ENCODE assay signal across 33 cellular contexts in genomic region chr4:62881210-62881609, GRCh38.
"Had no signal": no experiment of that assay in that cellular context is flagged by ENCODE, and none has a peak within 500 bp of the region (broad histone marks: within the 10 kb centered on the region; RNA-seq: fewer than 3 reads in every experiment).

No MANE protein-coding gene starts in this region.

- H3K36me3 Mint-ChIP-seq: activated CD8-positive, alpha-beta memory T cell treated with anti-CD3 and anti-CD28 coated beads, Interleukin-2, amount 10 ng/mL, durations not matched to agents 7 days and 5 days; activated naive CD4-positive, alpha-beta T cell treated with anti-CD3 and anti-CD28 coated beads, Interleukin-2, amount 10 ng/mL, durations not matched to agents 7 days and 5 days; activated naive CD4-positive, alpha-beta T cell treated with anti-CD3 and anti-CD28 coated beads, Interleukin-2, amount 50 U/mL, for 24 hours; activated naive CD8-positive, alpha-beta T cell; activated naive CD8-positive, alpha-beta T cell treated with anti-CD3 and anti-CD28 coated beads, Interleukin-2, amount 10 ng/mL, durations not matched to agents 7 days and 5 days had no signal

- H3K27ac Mint-ChIP-seq: activated B cell treated with CpG ODN at 0.5 μM for 24 hours; activated CD4-positive, alpha-beta memory T cell treated with anti-CD3 and anti-CD28 coated beads, Interleukin-2, amount 10 ng/mL, durations not matched to agents 7 days and 5 days; activated CD4-positive, alpha-beta T cell treated with anti-CD3 and anti-CD28 coated beads, Interleukin-2, amount 10 ng/mL, durations not matched to agents 7 days and 5 days; activated CD8-positive, alpha-beta memory T cell treated with anti-CD3 and anti-CD28 coated beads, Interleukin-2, amount 10 ng/mL, durations not matched to agents 7 days and 5 days; activated CD8-positive, alpha-beta T cell treated with anti-CD3 and anti-CD28 coated beads, Interleukin-2, amount 10 ng/mL, durations not matched to agents 7 days and 5 days; activated naive CD4-positive, alpha-beta T cell treated with anti-CD3 and anti-CD28 coated beads, Interleukin-2, amount 10 ng/mL, durations not matched to agents 7 days and 5 days; activated naive CD4-positive, alpha-beta T cell treated with anti-CD3 and anti-CD28 coated beads, Interleukin-2, amount 50 U/mL, for 24 hours; activated naive CD8-positive, alpha-beta T cell; activated naive CD8-positive, alpha-beta T cell treated with anti-CD3 and anti-CD28 coated beads, Interleukin-2, amount 10 ng/mL, durations not matched to agents 7 days and 5 days; activated naive CD8-positive, alpha-beta T cell treated with anti-CD3 and anti-CD28 coated beads, Interleukin-2, amount 50 U/mL, for 24 hours; activated T-cell treated with anti-CD3 and anti-CD28 coated beads, Interleukin-2, amount 50 U/mL, for 24 hours; activated T-helper 2 cell treated with anti-CD3 and anti-CD28 coated beads, Interferon-gamma antibody, Interleukin-2, Interleukin-4, amounts not matched to agents 10 μg/mL and 5 μg/mL and 100 μg/mL, durations not matched to agents 14 hours and 24 hours and 36 hours; T-helper 1 cell treated with Interleukin-12 subunit alpha and Interleukin-12 subunit beta and Interleukin-4 antibody, amounts not matched to agents 30 μg/mL and 1 μg/mL, for 36 hours; T-helper 2 cell treated with Interferon-gamma antibody and Interleukin-4, amounts not matched to agents 5 μg/mL and 100 μg/mL, for 36 hours had no signal

- H3K4me3 Mint-ChIP-seq: activated B cell treated with CpG ODN at 0.5 μM for 24 hours; activated CD4-positive, alpha-beta memory T cell treated with anti-CD3 and anti-CD28 coated beads, Interleukin-2, amount 10 ng/mL, durations not matched to agents 7 days and 5 days; activated CD4-positive, alpha-beta T cell treated with anti-CD3 and anti-CD28 coated beads, Interleukin-2, amount 10 ng/mL, durations not matched to agents 7 days and 5 days; activated CD8-positive, alpha-beta memory T cell treated with anti-CD3 and anti-CD28 coated beads, Interleukin-2, amount 10 ng/mL, durations not matched to agents 7 days and 5 days; activated CD8-positive, alpha-beta T cell treated with anti-CD3 and anti-CD28 coated beads, Interleukin-2, amount 10 ng/mL, durations not matched to agents 7 days and 5 days; activated naive CD4-positive, alpha-beta T cell treated with anti-CD3 and anti-CD28 coated beads, Interleukin-2, amount 10 ng/mL, durations not matched to agents 7 days and 5 days; activated naive CD4-positive, alpha-beta T cell treated with anti-CD3 and anti-CD28 coated beads, Interleukin-2, amount 50 U/mL, for 24 hours; activated naive CD8-positive, alpha-beta T cell; activated naive CD8-positive, alpha-beta T cell treated with anti-CD3 and anti-CD28 coated beads, Interleukin-2, amount 10 ng/mL, durations not matched to agents 7 days and 5 days; activated naive CD8-positive, alpha-beta T cell treated with anti-CD3 and anti-CD28 coated beads, Interleukin-2, amount 50 U/mL, for 24 hours; activated T-cell treated with anti-CD3 and anti-CD28 coated beads, Interleukin-2, amount 50 U/mL, for 24 hours; T-helper 1 cell treated with Interleukin-12 subunit alpha and Interleukin-12 subunit beta and Interleukin-4 antibody, amounts not matched to agents 30 μg/mL and 1 μg/mL, for 36 hours; T-helper 2 cell treated with Interferon-gamma antibody and Interleukin-4, amounts not matched to agents 5 μg/mL and 100 μg/mL, for 36 hours had no signal

- H3K4me1 Mint-ChIP-seq: activated B cell treated with CpG ODN at 0.5 μM for 24 hours; activated CD4-positive, alpha-beta memory T cell treated with anti-CD3 and anti-CD28 coated beads, Interleukin-2, amount 10 ng/mL, durations not matched to agents 7 days and 5 days; activated CD4-positive, alpha-beta T cell treated with anti-CD3 and anti-CD28 coated beads, Interleukin-2, amount 10 ng/mL, durations not matched to agents 7 days and 5 days; activated CD8-positive, alpha-beta memory T cell treated with anti-CD3 and anti-CD28 coated beads, Interleukin-2, amount 10 ng/mL, durations not matched to agents 7 days and 5 days; activated naive CD4-positive, alpha-beta T cell treated with anti-CD3 and anti-CD28 coated beads, Interleukin-2, amount 10 ng/mL, durations not matched to agents 7 days and 5 days; activated naive CD4-positive, alpha-beta T cell treated with anti-CD3 and anti-CD28 coated beads, Interleukin-2, amount 50 U/mL, for 24 hours; activated naive CD8-positive, alpha-beta T cell treated with anti-CD3 and anti-CD28 coated beads, Interleukin-2, amount 10 ng/mL, durations not matched to agents 7 days and 5 days; activated naive CD8-positive, alpha-beta T cell treated with anti-CD3 and anti-CD28 coated beads, Interleukin-2, amount 50 U/mL, for 24 hours had no signal

- H3K36me3 ChIP-seq: ascending aorta, brain microvascular endothelial cell, breast epithelium had no signal

- H3K4me1 ChIP-seq: ascending aorta, body of pancreas, breast epithelium had no signal

- H3K4me3 ChIP-seq: ascending aorta, body of pancreas, breast epithelium had no signal

- H3K9me3 ChIP-seq: ascending aorta, body of pancreas, breast epithelium had no signal

- ATAC-seq: activated CD8-positive, alpha-beta memory T cell treated with anti-CD3 and anti-CD28 coated beads, Interleukin-2, amount 10 ng/mL, durations not matched to agents 7 days and 5 days; activated CD8-positive, alpha-beta T cell treated with anti-CD3 and anti-CD28 coated beads, Interleukin-2, amount 10 ng/mL, durations not matched to agents 7 days and 5 days; activated naive CD8-positive, alpha-beta T cell treated with anti-CD3 and anti-CD28 coated beads, Interleukin-2, amount 50 U/mL, for 24 hours; body of pancreas had no signal

- H3K27ac ChIP-seq: ascending aorta, body of pancreas, brain microvascular endothelial cell, breast epithelium, VCaP had no signal

- DNase-seq: activated B cell treated with CpG ODN at 0.5 μM for 24 hours; activated CD4-positive, alpha-beta memory T cell treated with anti-CD3 and anti-CD28 coated beads, Interleukin-2, amount 10 ng/mL, durations not matched to agents 7 days and 5 days; activated CD4-positive, alpha-beta T cell treated with anti-CD3 and anti-CD28 coated beads for 4 hours; activated CD4-positive, alpha-beta T cell treated with anti-CD3 and anti-CD28 coated beads, Interleukin-2, amount 10 ng/mL, durations not matched to agents 7 days and 5 days; activated CD4-positive, alpha-beta T cell treated with anti-CD3 and anti-CD28 coated beads, Interleukin-2, amount 50 U/mL, for 48 hours; activated CD4-positive, CD25-positive, alpha-beta regulatory T cell treated with anti-CD3 and anti-CD28 coated beads, Interleukin-2, amount 50 U/mL, for 72 hours; activated CD8-positive, alpha-beta memory T cell treated with anti-CD3 and anti-CD28 coated beads for 24 hours; activated CD8-positive, alpha-beta memory T cell treated with anti-CD3 and anti-CD28 coated beads, Interleukin-2, amount 10 ng/mL, durations not matched to agents 7 days and 5 days; activated CD8-positive, alpha-beta memory T cell treated with anti-CD3 and anti-CD28 coated beads, Interleukin-2, amount 50 U/mL, for 48 hours; activated CD8-positive, alpha-beta T cell treated with anti-CD3 and anti-CD28 coated beads, Interleukin-2, amount 10 ng/mL, durations not matched to agents 7 days and 5 days; activated effector memory CD4-positive, alpha-beta T cell treated with Interleukin-2 at 50 U/mL for 16 hours; activated gamma-delta T cell; activated naive CD4-positive, alpha-beta T cell treated with anti-CD3 and anti-CD28 coated beads, Interleukin-2, amount 10 ng/mL, durations not matched to agents 7 days and 5 days; activated naive CD4-positive, alpha-beta T cell treated with Interleukin-2 at 50 U/mL for 16 hours; activated naive CD8-positive, alpha-beta T cell treated with anti-CD3 and anti-CD28 coated beads, Interleukin-2, amount 10 ng/mL, durations not matched to agents 7 days and 5 days; activated naive CD8-positive, alpha-beta T cell treated with anti-CD3 and anti-CD28 coated beads, Interleukin-2, amount 50 U/mL, for 24 hours; activated T-cell treated with anti-CD3 and anti-CD28 coated beads, Interleukin-2, amount 50 U/mL, for 24 hours; activated T-cell treated with anti-CD3 and anti-CD28 coated beads, Interleukin-2, amount 50 U/mL, for 48 hours; amygdala; anterior cingulate cortex; body of pancreas; brain microvascular endothelial cell; central memory CD4-positive, alpha-beta T cell; T-helper 2 cell; T-helper 9 cell had no signal

- H3K27me3 Mint-ChIP-seq: activated B cell treated with CpG ODN at 0.5 μM for 24 hours; activated CD4-positive, alpha-beta memory T cell treated with anti-CD3 and anti-CD28 coated beads, Interleukin-2, amount 10 ng/mL, durations not matched to agents 7 days and 5 days; activated CD4-positive, alpha-beta T cell treated with anti-CD3 and anti-CD28 coated beads, Interleukin-2, amount 10 ng/mL, durations not matched to agents 7 days and 5 days; activated CD8-positive, alpha-beta memory T cell treated with anti-CD3 and anti-CD28 coated beads, Interleukin-2, amount 10 ng/mL, durations not matched to agents 7 days and 5 days; activated naive CD4-positive, alpha-beta T cell treated with anti-CD3 and anti-CD28 coated beads, Interleukin-2, amount 10 ng/mL, durations not matched to agents 7 days and 5 days; activated naive CD4-positive, alpha-beta T cell treated with anti-CD3 and anti-CD28 coated beads, Interleukin-2, amount 50 U/mL, for 24 hours; activated naive CD8-positive, alpha-beta T cell; activated naive CD8-positive, alpha-beta T cell treated with anti-CD3 and anti-CD28 coated beads, Interleukin-2, amount 10 ng/mL, durations not matched to agents 7 days and 5 days; activated naive CD8-positive, alpha-beta T cell treated with anti-CD3 and anti-CD28 coated beads, Interleukin-2, amount 50 U/mL, for 24 hours; activated T-cell treated with anti-CD3 and anti-CD28 coated beads, Interleukin-2, amount 50 U/mL, for 24 hours had no signal

- H3K27me3 ChIP-seq: ascending aorta, body of pancreas, brain microvascular endothelial cell, breast epithelium had no signal
